1 cellular context compared by ENCODE assay signal in genomic region chr2:17542471-17542870, GRCh38.
TF ChIP-seq lines count a peak whose summit lies in the region.

No MANE protein-coding gene starts in this region.

TF ChIP-seq in GM23338, 12 proteins besides CTCF, POLR2A, EP300 and RAD21:
- TF ChIP-seq ZNF114 (CRISPR knock-in tag; IDR thresholded peaks at IDR 0.05) (no peak), JUNB (IDR thresholded peaks at IDR 0.05; ENCODE audit: unreplicated experiment) (no peak), EZH2phosphoT487 (IDR thresholded peaks at IDR 0.05; ENCODE audit: unreplicated experiment) (no peak), ZNF331 (CRISPR knock-in tag; IDR thresholded peaks at IDR 0.05; ENCODE audit: low read depth) (no peak), STAT1 (IDR thresholded peaks at IDR 0.05; ENCODE audit: unreplicated experiment) (no peak)
